ENCODE assay signal across 8 cellular contexts in the genomic region with DNA sequence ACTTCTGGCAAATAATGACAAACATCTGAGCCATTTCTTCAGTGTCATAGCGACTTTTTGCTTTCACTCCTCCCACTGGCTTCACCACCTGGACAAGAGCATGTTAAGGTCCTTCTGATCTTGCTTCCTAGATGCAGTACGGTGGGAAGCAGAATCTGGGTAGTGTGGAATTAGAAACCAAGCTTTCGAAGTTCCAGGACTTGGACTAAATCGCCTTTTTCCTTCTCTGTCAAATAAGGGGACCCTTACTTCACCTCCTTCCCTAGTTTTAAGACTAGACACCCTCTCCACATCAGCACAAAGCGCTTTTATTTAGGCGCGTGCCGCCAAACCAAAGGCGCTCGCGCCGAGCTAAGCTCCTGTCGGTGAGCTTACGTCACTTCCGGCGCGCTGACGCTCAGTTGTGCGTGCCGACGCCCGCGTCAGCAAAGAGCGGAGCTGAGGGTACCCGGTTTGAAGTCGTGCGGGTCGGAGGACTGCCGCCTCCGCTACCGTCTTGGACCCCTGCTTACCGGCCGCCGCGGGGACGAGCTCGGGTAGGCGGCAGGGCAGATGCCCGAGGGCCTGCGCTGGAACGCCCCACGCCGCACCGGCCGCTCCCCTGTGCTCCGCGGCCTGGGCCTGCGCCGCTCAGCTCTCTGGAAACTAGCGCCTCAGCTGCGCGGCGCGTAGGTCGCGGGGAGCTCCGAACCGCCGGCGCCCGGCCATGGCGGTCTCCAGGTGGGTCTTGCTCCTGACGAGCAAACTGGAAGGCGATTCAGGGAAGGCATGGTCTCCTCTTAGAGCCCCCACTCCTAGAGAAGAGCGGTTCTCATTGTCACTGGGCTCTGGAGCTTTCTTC. TPM values are rescaled to one million over a fixed set of nuclear protein-coding genes. Genes with fewer than 3 reads are reported as not detected.
A peak's percentile ranks its signal among the peaks of the same experiment; 100 is the strongest.
DNase-seq lines count a peak whose midpoint lies in the region; ATAC-seq and TF ChIP-seq lines count a peak whose summit lies in the region.

Gene BTAF1, plus strand, starts transcription at position 400 of the 841 bp plus-strand sequence. Its CDS starts 307 bp downstream, at position 707.

- H3K4me3 ChIP-seq in AG10803 (ENCODE audit: low read length) (peak within 1 kb of the TSS; percentile 84), choroid plexus epithelial cell (ENCODE audit: low read depth, low read length) (peak within 1 kb of the TSS; percentile 89)

- H3K36me3 Mint-ChIP-seq in activated CD4-positive, alpha-beta T cell treated with anti-CD3 and anti-CD28 coated beads for 36 hours (ENCODE audit: low read depth): peaks cover 17% of the 10 kb centered on the region

- POLR2A ChIA-PET in activated CD4-positive, alpha-beta T cell treated with anti-CD3 and anti-CD28 coated beads for 36 hours (lab: Charles Lee): interaction anchor here (0.6 to 1.6 kb wide), 6 partner anchors 9 to 367 kb away, joined by 3 to 13 read pairs (median 4); partner anchors contain the start of gene FGFBP3

- peaks cover 37% of the 10 kb centered on the region for H3K4me1 Mint-ChIP-seq in activated CD4-positive, alpha-beta T cell treated with anti-CD3 and anti-CD28 coated beads for 36 hours

- DNase-seq in AG10803 (ENCODE audit: low read depth) (peak; percentile 90), NCI-H446 treated with DMSO at 0.1 percent for 48 hours (lab: John Stamatoyannopoulos, UW) (peak; percentile 67), choroid plexus epithelial cell (ENCODE audit: low read depth) (peak; percentile 94), kidney glomerular epithelial cell (lab: John Stamatoyannopoulos, UW) (peak; percentile 72)
- peak; percentile 96 for DNase-seq in activated CD4-positive, alpha-beta T cell treated with anti-CD3 and anti-CD28 coated beads for 36 hours
- peak; percentile 87 to 88 (median 88) for DNase-seq in stimulated activated CD4-positive, alpha-beta T cell treated with anti-CD3 and anti-CD28 coated beads, Interleukin-1b, Interleukin-23, amount 100 ng/mL, for 24 hours (ENCODE audit: low read depth in 4 of 4, low spot score in 1 of 4)

- H3K9me3 Mint-ChIP-seq in activated CD4-positive, alpha-beta T cell treated with anti-CD3 and anti-CD28 coated beads for 36 hours (ENCODE audit: low read depth): no peaks in the 10 kb centered on the region

- H3K27me3 Mint-ChIP-seq in activated CD4-positive, alpha-beta T cell treated with anti-CD3 and anti-CD28 coated beads for 36 hours: peaks cover 2% of the 10 kb centered on the region

- peak within 1 kb of the TSS; percentile 99 for H3K27ac Mint-ChIP-seq in activated CD4-positive, alpha-beta T cell treated with anti-CD3 and anti-CD28 coated beads for 36 hours

- peak within 1 kb of the TSS; percentile 97 for H3K4me3 Mint-ChIP-seq in activated CD4-positive, alpha-beta T cell treated with anti-CD3 and anti-CD28 coated beads for 36 hours

- ATAC-seq in GM19023 (IDR thresholded peaks at IDR 0.05; ENCODE audit: unreplicated experiment) (peak; percentile 98), HG03280 (IDR thresholded peaks at IDR 0.05; ENCODE audit: unreplicated experiment) (peak; percentile 96)
- ATAC-seq in activated CD4-positive, alpha-beta T cell treated with anti-CD3 and anti-CD28 coated beads for 36 hours: peak; percentile 96

- intact Hi-C loops in activated CD4-positive, alpha-beta T cell treated with anti-CD3 and anti-CD28 coated beads for 36 hours (cut with DNase I, micrococcal nuclease): loop anchor here (1.0 to 2.0 kb wide), 8 partner anchors 15 to 668 kb away; partner anchors contain the start of genes CPEB3 (in 1 of the 2), MARCHF5 (in 1 of the 2) and TNKS2 (in 1 of the 2)

- CTCF ChIA-PET in activated CD4-positive, alpha-beta T cell treated with anti-CD3 and anti-CD28 coated beads for 36 hours (lab: Charles Lee): interaction anchor here (0.7 to 2.3 kb wide), 15 partner anchors 8 to 625 kb away, joined by 3 to 22 read pairs (median 4); partner anchors contain the start of genes FGFBP3 and TNKS2

- TF ChIP-seq CTCF in AG10803 (conservative IDR thresholded peaks at IDR 0.05; ENCODE audit: low read length) (no peak), choroid plexus epithelial cell (conservative IDR thresholded peaks at IDR 0.05; ENCODE audit: low read depth, low read length) (no peak)

RNA-seq across cellular contexts. Expression of gene BTAF1, which starts in this region (rescaled TPM):
- total RNA-seq in activated CD4-positive, alpha-beta T cell treated with anti-CD3 and anti-CD28 coated beads for 36 hours: 10 to 100 TPM; 59.0 to 59.4 TPM

Comparison
In these comparisons a context has a peak if more than half of its experiments do, and no peak if none do; other contexts are left out.
1. Peak in every context shown above with its lines: DNase-seq, ATAC-seq and H3K4me3 ChIP-seq.